ENCODE assay signal across 1 cellular context in the genomic region with DNA sequence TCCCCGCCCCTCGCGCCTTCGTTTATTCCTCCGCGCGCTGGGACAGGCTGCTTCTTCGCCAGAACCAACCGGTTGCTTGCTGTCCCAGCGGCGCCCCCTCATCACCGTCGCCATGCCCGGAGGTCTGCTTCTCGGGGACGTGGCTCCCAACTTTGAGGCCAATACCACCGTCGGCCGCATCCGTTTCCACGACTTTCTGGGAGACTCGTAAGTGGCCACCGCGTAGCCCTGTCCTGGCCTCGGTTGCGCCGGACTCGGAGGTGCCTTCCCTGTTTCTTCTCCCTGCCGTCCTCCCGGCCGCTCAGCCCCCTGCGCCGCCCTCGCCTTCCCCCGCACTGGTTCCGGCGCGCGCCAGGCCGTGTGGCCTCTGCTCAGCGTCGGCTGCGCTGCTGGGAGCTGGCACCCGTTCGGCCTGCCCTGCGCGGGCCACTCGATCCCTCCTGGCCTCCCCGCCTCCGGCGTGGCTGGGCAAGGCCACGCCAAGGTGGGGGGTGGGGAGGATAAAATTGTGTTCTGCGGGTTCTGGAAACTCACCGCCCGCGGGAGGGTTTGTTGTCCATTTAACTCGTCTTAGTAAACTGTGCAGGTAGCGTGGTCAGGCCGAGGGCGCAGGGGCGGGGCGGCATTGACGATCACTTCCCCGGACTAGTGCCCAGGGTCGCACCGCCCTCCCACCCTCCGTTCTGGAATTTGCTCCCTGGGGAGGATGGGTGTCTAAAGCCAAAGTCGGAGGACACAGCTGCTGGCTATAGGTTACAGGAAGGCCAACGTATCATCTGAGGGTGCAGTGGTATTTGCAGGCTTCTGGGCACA.
TF ChIP-seq lines count a peak whose summit lies in the region.

A gene with protein sequence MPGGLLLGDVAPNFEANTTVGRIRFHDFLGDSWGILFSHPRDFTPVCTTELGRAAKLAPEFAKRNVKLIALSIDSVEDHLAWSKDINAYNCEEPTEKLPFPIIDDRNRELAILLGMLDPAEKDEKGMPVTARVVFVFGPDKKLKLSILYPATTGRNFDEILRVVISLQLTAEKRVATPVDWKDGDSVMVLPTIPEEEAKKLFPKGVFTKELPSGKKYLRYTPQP (plus strand): TSS at position 50 of the 813 bp plus-strand sequence. CDS start 63 bp downstream, at position 113.

TF ChIP-seq in neural cell, 6 proteins besides CTCF, POLR2A, EP300 and RAD21 (continued from another document):
- no peak for TF ChIP-seq REST (IDR thresholded peaks at IDR 0.05; ENCODE audit: borderline replicate concordance)
- TF ChIP-seq MXI1 (conservative IDR thresholded peaks at IDR 0.05; ENCODE audit: poor library complexity, severe bottlenecking): peak; percentile 50
